ENCODE assay signal across 1 cellular context in the genomic region with DNA sequence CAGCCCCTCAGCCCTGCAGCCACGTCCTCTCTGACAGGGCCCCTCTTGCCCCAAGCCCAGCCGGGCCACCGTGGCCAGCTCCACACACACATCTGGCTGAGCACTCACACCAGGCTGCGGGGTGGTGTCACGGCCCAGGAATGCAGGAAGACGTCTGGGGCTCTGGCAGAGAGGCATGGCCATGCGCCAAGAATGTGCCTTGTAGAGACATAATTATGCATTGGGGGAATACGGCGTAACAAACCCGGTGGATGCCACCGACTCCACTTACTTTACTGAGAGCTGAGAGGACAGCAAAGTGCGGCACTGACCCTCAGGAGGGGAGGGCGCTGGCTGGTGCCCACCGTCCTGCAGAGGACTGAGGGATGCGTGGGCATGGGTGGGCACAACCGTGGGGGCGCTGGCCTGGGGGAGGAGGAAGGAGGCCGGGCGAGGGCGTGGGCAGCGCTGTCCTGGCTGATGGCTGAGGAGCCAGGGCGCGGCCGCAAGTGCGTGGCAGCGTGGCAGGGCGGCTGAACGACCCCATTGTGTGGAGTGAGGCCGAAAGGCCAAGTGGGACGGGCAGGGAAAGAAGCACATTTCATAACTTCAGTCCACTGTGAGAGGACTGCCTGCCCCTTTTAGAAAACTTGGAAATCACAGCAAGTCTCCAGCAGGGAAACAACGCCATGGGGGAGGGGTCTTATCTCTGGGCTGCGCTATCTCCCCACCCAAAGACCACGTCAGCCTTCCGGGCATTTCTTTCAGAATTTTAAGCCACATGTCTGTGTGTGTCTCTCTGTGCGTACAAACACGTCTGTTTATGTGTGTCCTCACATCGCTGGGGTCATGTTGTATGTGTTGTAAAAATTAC.
TF ChIP-seq lines count a peak whose summit lies in the region.

No MANE protein-coding gene starts in this region.

TF ChIP-seq in SK-N-SH treated with all-trans-retinoic acid at 6 μM for 48 hours, 23 proteins besides CTCF, POLR2A, EP300 and RAD21:
- TF ChIP-seq, protein P1, sequence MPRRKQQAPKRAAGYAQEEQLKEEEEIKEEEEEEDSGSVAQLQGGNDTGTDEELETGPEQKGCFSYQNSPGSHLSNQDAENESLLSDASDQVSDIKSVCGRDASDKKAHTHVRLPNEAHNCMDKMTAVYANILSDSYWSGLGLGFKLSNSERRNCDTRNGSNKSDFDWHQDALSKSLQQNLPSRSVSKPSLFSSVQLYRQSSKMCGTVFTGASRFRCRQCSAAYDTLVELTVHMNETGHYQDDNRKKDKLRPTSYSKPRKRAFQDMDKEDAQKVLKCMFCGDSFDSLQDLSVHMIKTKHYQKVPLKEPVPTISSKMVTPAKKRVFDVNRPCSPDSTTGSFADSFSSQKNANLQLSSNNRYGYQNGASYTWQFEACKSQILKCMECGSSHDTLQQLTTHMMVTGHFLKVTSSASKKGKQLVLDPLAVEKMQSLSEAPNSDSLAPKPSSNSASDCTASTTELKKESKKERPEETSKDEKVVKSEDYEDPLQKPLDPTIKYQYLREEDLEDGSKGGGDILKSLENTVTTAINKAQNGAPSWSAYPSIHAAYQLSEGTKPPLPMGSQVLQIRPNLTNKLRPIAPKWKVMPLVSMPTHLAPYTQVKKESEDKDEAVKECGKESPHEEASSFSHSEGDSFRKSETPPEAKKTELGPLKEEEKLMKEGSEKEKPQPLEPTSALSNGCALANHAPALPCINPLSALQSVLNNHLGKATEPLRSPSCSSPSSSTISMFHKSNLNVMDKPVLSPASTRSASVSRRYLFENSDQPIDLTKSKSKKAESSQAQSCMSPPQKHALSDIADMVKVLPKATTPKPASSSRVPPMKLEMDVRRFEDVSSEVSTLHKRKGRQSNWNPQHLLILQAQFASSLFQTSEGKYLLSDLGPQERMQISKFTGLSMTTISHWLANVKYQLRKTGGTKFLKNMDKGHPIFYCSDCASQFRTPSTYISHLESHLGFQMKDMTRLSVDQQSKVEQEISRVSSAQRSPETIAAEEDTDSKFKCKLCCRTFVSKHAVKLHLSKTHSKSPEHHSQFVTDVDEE (CRISPR knock-in tag; IDR thresholded peaks at IDR 0.05), result 0 out of 2 replicates have a peak, but pooled peaks have one; percentile 63
- TF ChIP-seq ZC3H10 (CRISPR knock-in tag; IDR thresholded peaks at IDR 0.05) (no peak), TOX (CRISPR knock-in tag; IDR thresholded peaks at IDR 0.05; ENCODE audit: borderline replicate concordance) (no peak), ARNTL (CRISPR knock-in tag; IDR thresholded peaks at IDR 0.05; ENCODE audit: borderline replicate concordance, low read depth) (no peak), CSDC2 (CRISPR knock-in tag; IDR thresholded peaks at IDR 0.05) (0 out of 2 replicates have a peak, but pooled peaks have one; percentile 71), ISL1 (CRISPR knock-in tag; IDR thresholded peaks at IDR 0.05) (peak; percentile 64), ESRRG (CRISPR knock-in tag; IDR thresholded peaks at IDR 0.05) (no peak), GLIS3 (CRISPR knock-in tag; IDR thresholded peaks at IDR 0.05) (no peak), OSR1 (CRISPR knock-in tag; IDR thresholded peaks at IDR 0.05) (no peak), ZNF565 (CRISPR knock-in tag; conservative IDR thresholded peaks at IDR 0.05; ENCODE audit: low read depth) (no peak), PATZ1 (CRISPR knock-in tag; IDR thresholded peaks at IDR 0.05; ENCODE audit: borderline replicate concordance) (no peak), SNAI2 (CRISPR knock-in tag; IDR thresholded peaks at IDR 0.05) (peak; percentile 69; the same call in 1 of the 2 replicates), BACH2 (CRISPR knock-in tag; IDR thresholded peaks at IDR 0.05; ENCODE audit: borderline replicate concordance) (no peak), ZFP30 (CRISPR knock-in tag; IDR thresholded peaks at IDR 0.05) (no peak), PPARA (CRISPR knock-in tag; IDR thresholded peaks at IDR 0.05; ENCODE audit: borderline replicate concordance) (no peak), ZFP3 (CRISPR knock-in tag; IDR thresholded peaks at IDR 0.05) (peak; percentile 63; the same call in 1 of the 2 replicates), RARB (CRISPR knock-in tag; IDR thresholded peaks at IDR 0.05) (no peak), CSRNP3 (CRISPR knock-in tag; IDR thresholded peaks at IDR 0.05) (peak; percentile 10; the same call in 1 of the 2 replicates), ZNF8 (CRISPR knock-in tag; IDR thresholded peaks at IDR 0.05) (no peak), ZNF70 (CRISPR knock-in tag; IDR thresholded peaks at IDR 0.05) (no peak), TCF4 (CRISPR knock-in tag; IDR thresholded peaks at IDR 0.05; ENCODE audit: borderline replicate concordance) (peak; percentile 65)
- TF ChIP-seq, protein P2, sequence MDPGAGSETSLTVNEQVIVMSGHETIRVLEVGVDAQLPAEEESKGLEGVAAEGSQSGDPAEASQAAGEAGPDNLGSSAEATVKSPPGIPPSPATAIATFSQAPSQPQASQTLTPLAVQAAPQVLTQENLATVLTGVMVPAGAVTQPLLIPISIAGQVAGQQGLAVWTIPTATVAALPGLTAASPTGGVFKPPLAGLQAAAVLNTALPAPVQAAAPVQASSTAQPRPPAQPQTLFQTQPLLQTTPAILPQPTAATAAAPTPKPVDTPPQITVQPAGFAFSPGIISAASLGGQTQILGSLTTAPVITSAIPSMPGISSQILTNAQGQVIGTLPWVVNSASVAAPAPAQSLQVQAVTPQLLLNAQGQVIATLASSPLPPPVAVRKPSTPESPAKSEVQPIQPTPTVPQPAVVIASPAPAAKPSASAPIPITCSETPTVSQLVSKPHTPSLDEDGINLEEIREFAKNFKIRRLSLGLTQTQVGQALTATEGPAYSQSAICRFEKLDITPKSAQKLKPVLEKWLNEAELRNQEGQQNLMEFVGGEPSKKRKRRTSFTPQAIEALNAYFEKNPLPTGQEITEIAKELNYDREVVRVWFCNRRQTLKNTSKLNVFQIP (CRISPR knock-in tag; IDR thresholded peaks at IDR 0.05; ENCODE audit: borderline replicate concordance, low read depth), result no peak
- TF ChIP-seq, protein P3, sequence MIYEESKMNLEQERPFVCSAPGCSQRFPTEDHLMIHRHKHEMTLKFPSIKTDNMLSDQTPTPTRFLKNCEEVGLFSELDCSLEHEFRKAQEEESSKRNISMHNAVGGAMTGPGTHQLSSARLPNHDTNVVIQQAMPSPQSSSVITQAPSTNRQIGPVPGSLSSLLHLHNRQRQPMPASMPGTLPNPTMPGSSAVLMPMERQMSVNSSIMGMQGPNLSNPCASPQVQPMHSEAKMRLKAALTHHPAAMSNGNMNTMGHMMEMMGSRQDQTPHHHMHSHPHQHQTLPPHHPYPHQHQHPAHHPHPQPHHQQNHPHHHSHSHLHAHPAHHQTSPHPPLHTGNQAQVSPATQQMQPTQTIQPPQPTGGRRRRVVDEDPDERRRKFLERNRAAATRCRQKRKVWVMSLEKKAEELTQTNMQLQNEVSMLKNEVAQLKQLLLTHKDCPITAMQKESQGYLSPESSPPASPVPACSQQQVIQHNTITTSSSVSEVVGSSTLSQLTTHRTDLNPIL (CRISPR knock-in tag; IDR thresholded peaks at IDR 0.05; ENCODE audit: low read depth), result peak; percentile 94; the same call in 1 of the 2 replicates
